ENCODE assay signal across 17 cellular contexts in genomic region chr10:72109619-72110215, GRCh38. TPM values are rescaled to one million over a fixed set of nuclear protein-coding genes. Genes with fewer than 3 reads are reported as not detected.
DNase-seq lines count a peak whose midpoint lies in the region; ATAC-seq and TF ChIP-seq lines count a peak whose summit lies in the region.
"Had no signal": no experiment of that assay in that cellular context is flagged by ENCODE, and none has a peak within 500 bp of the region (broad histone marks: within the 10 kb centered on the region; RNA-seq: fewer than 3 reads in every experiment).

No MANE protein-coding gene starts in this region.

- intact Hi-C loops in left ventricle myocardium inferior (cut with micrococcal nuclease) = no loop called here
- intact Hi-C loops in left cardiac atrium (cut with DNase I) = no loop called here
- intact Hi-C loops in right cardiac atrium (cut with DNase I) = no loop called here
- intact Hi-C loops in thyroid gland (cut with DNase I) = no loop called here

- peaks cover 13% of the 10 kb centered on the region for H3K36me3 Mint-ChIP-seq in T-helper 2 cell treated with Interferon-gamma antibody and Interleukin-4, amounts not matched to agents 5 μg/mL and 100 μg/mL, for 36 hours (ENCODE audit: low read depth)

- no peaks in the 10 kb centered on the region for H3K27me3 Mint-ChIP-seq in T-helper 2 cell treated with Interferon-gamma antibody and Interleukin-4, amounts not matched to agents 5 μg/mL and 100 μg/mL, for 36 hours (ENCODE audit: low read depth)
- H3K27me3 Mint-ChIP-seq: memory B cell had no signal

- H3K27ac Mint-ChIP-seq in T-helper 2 cell treated with Interferon-gamma antibody and Interleukin-4, amounts not matched to agents 5 μg/mL and 100 μg/mL, for 36 hours = peak overlapping the region; percentile 58
- H3K27ac Mint-ChIP-seq: endodermal cell, memory B cell had no signal

- TF ChIP-seq POLR2A in thyroid gland (IDR thresholded peaks at IDR 0.05) = no peak

- H3K4me3 Mint-ChIP-seq in T-helper 2 cell treated with Interferon-gamma antibody and Interleukin-4, amounts not matched to agents 5 μg/mL and 100 μg/mL, for 36 hours = peak overlapping the region; percentile 17
- H3K4me3 Mint-ChIP-seq: endodermal cell, memory B cell had no signal

- peaks cover 67% of the 10 kb centered on the region for H3K4me1 ChIP-seq in left ventricle myocardium inferior
- H3K4me1 ChIP-seq in right cardiac atrium (ENCODE audit: control insufficient read depth, insufficient read depth, low read length) = peaks cover 5% of the 10 kb centered on the region
- peaks cover 31 to 34% of the 10 kb centered on the region in 2 donors for H3K4me1 ChIP-seq in thyroid gland

- H3K9me3 ChIP-seq in left ventricle myocardium inferior (replicated peaks) (no peaks in the 10 kb centered on the region), right cardiac atrium (ENCODE audit: control insufficient read depth, low read length) (no peaks in the 10 kb centered on the region), thyroid gland (no peaks in the 10 kb centered on the region)
- H3K9me3 ChIP-seq: BE2C, testis had no signal

- 85% methylated on average over 8 of the region's 8 CpGs for WGBS in right cardiac atrium
- 78 to 82% methylated on average over 8 of the region's 8 CpGs for WGBS in thyroid gland, 2 donors

- H3K9me3 Mint-ChIP-seq in T-helper 2 cell treated with Interferon-gamma antibody and Interleukin-4, amounts not matched to agents 5 μg/mL and 100 μg/mL, for 36 hours = no peaks in the 10 kb centered on the region
- H3K9me3 Mint-ChIP-seq: endodermal cell, memory B cell had no signal

- H3K36me3 ChIP-seq in left ventricle myocardium inferior (no peaks in the 10 kb centered on the region), thyroid gland (no peaks in the 10 kb centered on the region)
- H3K36me3 ChIP-seq: BE2C had no signal

- H3K27ac ChIP-seq in left ventricle myocardium inferior (replicated peaks) (peak overlapping the region; percentile 78), right cardiac atrium (ENCODE audit: low read length) (peak overlapping the region; percentile 92), thyroid gland (peak overlapping the region; percentile 38 to 86 (median 84))
- H3K27ac ChIP-seq: testis had no signal

- DNase-seq in left ventricle myocardium inferior (no peak), left cardiac atrium (no peak), right cardiac atrium (no peak), thyroid gland (no peak), DMS53 treated with DMSO at 0.1 percent for 48 hours (lab: John Stamatoyannopoulos, UW; ENCODE audit: unreplicated experiment) (no peak), nucleus accumbens (lab: John Stamatoyannopoulos, UW) (no peak)
- DNase-seq in T-helper 2 cell treated with Interferon-gamma antibody and Interleukin-4, amounts not matched to agents 5 μg/mL and 100 μg/mL, for 36 hours (ENCODE audit: low spot score) = no peak
- DNase-seq: activated CD4-positive, CD25-positive, alpha-beta regulatory T cell; activated gamma-delta T cell; BE2C; endodermal cell; NCI-H345; occipital lobe; testis had no signal

- no peaks in the 10 kb centered on the region for H3K27me3 ChIP-seq in left ventricle myocardium inferior (ENCODE audit: low read depth)
- H3K27me3 ChIP-seq in right cardiac atrium (ENCODE audit: control insufficient read depth, insufficient read depth) = no peaks in the 10 kb centered on the region
- no peaks in the 10 kb centered on the region for H3K27me3 ChIP-seq in thyroid gland
- H3K27me3 ChIP-seq: BE2C, testis had no signal

- H3K4me3 ChIP-seq in left ventricle myocardium inferior (no peak overlapping the region), right cardiac atrium (ENCODE audit: low read length) (no peak overlapping the region), thyroid gland (replicated peaks in 1 of 3) (no peak overlapping the region)
- H3K4me3 ChIP-seq: testis had no signal

- TF ChIP-seq CTCF in left ventricle myocardium inferior (IDR thresholded peaks at IDR 0.05; ENCODE audit: borderline replicate concordance) (no peak), thyroid gland (IDR thresholded peaks at IDR 0.05) (no peak)

- ATAC-seq in left cardiac atrium (no peak), right cardiac atrium (no peak), HG03045 (IDR thresholded peaks at IDR 0.05; ENCODE audit: unreplicated experiment) (no peak)
- ATAC-seq: SK-N-SH treated with all-trans-retinoic acid at 6 μM for 48 hours had no signal

- H3K4me1 Mint-ChIP-seq in T-helper 2 cell treated with Interferon-gamma antibody and Interleukin-4, amounts not matched to agents 5 μg/mL and 100 μg/mL, for 36 hours (ENCODE audit: low read depth) = peaks cover 52% of the 10 kb centered on the region

RNA-seq across cellular contexts. Expression of gene SPOCK2, which starts 21.4 kb away (rescaled TPM):
- total RNA-seq in left ventricle myocardium inferior (8.6 TPM), left cardiac atrium (1 to 10 TPM; 8.1 to 9.8 TPM), right cardiac atrium (10 to 100 TPM in 1 of 4 donors, 1 to 10 TPM in 3; 4.9 to 10.9 (median 6.9) TPM), thyroid gland (10 to 100 TPM in 3 of 4 donors, 1 to 10 TPM in 1; 4.3 to 17.6 (median 13.5) TPM)
- 12.8 TPM for polyA plus RNA-seq in right cardiac atrium
